In genomic region chr5:79706317-79706716, GRCh38 we compare ENCODE assay signal across 5 cellular contexts. TPM values are rescaled to one million over a fixed set of nuclear protein-coding genes. Genes with fewer than 3 reads are reported as not detected.
DNase-seq lines count a peak whose midpoint lies in the region; ATAC-seq and TF ChIP-seq lines count a peak whose summit lies in the region.
"Not testable (repeated sequence)": the region's sequence is repeated elsewhere in the genome, so short reads cannot be mapped to it uniquely, and the experiment has no call there.

No MANE protein-coding gene starts in this region.

- H3K4me3 ChIP-seq in breast epithelium; epithelial cell of esophagus (ENCODE audit: low read length); left ventricle myocardium inferior; psoas muscle: not testable (repeated sequence)

- H3K27ac ChIP-seq in breast epithelium (peak overlapping the region; percentile 76 to 89), left ventricle myocardium inferior (replicated peaks) (peak overlapping the region; percentile 96), psoas muscle (peak overlapping the region; percentile 69)

- not testable (repeated sequence) for ATAC-seq in psoas muscle

- TF ChIP-seq POLR2A in breast epithelium (IDR thresholded peaks at IDR 0.05), result not testable (repeated sequence)

- not testable (repeated sequence) for H3K9me3 ChIP-seq in breast epithelium; left ventricle myocardium inferior (replicated peaks); psoas muscle

- not testable (repeated sequence) for H3K27me3 ChIP-seq in breast epithelium; left ventricle myocardium inferior (ENCODE audit: low read depth); psoas muscle (ENCODE audit: insufficient read depth in 3 of 3, low read length in 2 of 3)

- 48 to 65% (median 55%) methylated on average over 8 of the region's 8 CpGs for WGBS in psoas muscle, 3 donors

- not testable (repeated sequence) for TF ChIP-seq CTCF in breast epithelium (IDR thresholded peaks at IDR 0.05); epithelial cell of esophagus (IDR thresholded peaks at IDR 0.05; ENCODE audit: insufficient read depth, low read depth, low read length, missing control alignments); left ventricle myocardium inferior (IDR thresholded peaks at IDR 0.05; ENCODE audit: borderline replicate concordance); psoas muscle (IDR thresholded peaks at IDR 0.05)

- not testable (repeated sequence) for H3K36me3 ChIP-seq in breast epithelium; left ventricle myocardium inferior; psoas muscle (ENCODE audit: insufficient read depth in 1 of 2, low read depth in 1 of 2)

- H3K4me1 ChIP-seq in breast epithelium (peaks cover 0 to 22% of the 10 kb centered on the region in 2 donors), left ventricle myocardium inferior (peaks cover 75% of the 10 kb centered on the region), psoas muscle (peaks cover 52% of the 10 kb centered on the region)

- DNase-seq in HT-29 (ENCODE audit: low spot score) (peak; percentile 13), epithelial cell of esophagus (ENCODE audit: low read depth) (peak; percentile 41)
- not testable (repeated sequence) for DNase-seq in breast epithelium (ENCODE audit: low spot score in 2 of 2); left ventricle myocardium inferior; psoas muscle

- intact Hi-C loops in breast epithelium (cut with DNase I; ENCODE audit: low total_unique reads); left ventricle myocardium inferior (cut with micrococcal nuclease); psoas muscle (cut with DNase I): not testable (repeated sequence)

RNA-seq across cellular contexts. Expression of gene CMYA5, which starts 16.7 kb away (rescaled TPM):
- total RNA-seq in HT-29 (2014; rRNA removed; shearing (Covaris generic)), result 0.08 and 1.1 TPM in 2 replicates
- total RNA-seq in breast epithelium (100 to 1,000 TPM in 1 of 3 donors, 10 to 100 TPM in 1, 1 to 10 TPM in 1; 5.0 to 132 (median 37.0) TPM), left ventricle myocardium inferior (1,210 TPM), psoas muscle (1,000 to 10,000 TPM; 1,174 to 1,472 (median 1,378) TPM)
- polyA plus RNA-seq in psoas muscle, result 1,000 to 10,000 TPM in 1 of 3 donors, 100 to 1,000 TPM in 2; 290 to 1,216 (median 790) TPM
